13 cellular contexts compared by ENCODE assay signal in the genomic region with DNA sequence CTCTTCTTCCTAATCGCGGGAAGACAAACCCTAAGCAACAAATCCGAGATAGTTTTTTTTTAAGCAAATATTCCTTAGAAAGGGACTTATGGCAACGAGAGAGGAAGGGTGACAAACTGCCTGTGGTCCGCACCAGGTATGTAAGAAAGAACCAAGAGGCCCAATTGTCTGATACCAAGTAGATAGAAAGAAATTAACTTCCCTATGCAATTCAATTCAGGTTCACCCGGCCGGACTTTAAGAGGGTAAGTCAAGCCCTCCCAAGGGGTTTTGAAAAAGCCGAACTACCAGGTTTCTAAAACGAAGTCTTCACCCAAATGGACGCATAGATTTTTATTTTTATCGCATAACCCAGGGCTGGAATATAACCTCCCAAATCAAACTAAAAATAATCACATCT. TPM values are rescaled to one million over a fixed set of nuclear protein-coding genes. Genes with fewer than 3 reads are reported as not detected.
DNase-seq lines count a peak whose midpoint lies in the region; ATAC-seq and TF ChIP-seq lines count a peak whose summit lies in the region.
"Had no signal": no experiment of that assay in that cellular context is flagged by ENCODE, and none has a peak within 500 bp of the region (broad histone marks: within the 10 kb centered on the region; RNA-seq: fewer than 3 reads in every experiment).

No MANE protein-coding gene starts in this region.

- no peaks in the 10 kb centered on the region for H3K9me3 ChIP-seq in heart left ventricle
- H3K9me3 ChIP-seq in esophagus squamous epithelium, result peaks cover 0 to 12% (median 6%) of the 10 kb centered on the region in 3 donors
- H3K9me3 ChIP-seq: A549, pancreas had no signal

- peak overlapping the region in 9 of 12 donors; percentile 35 to 51 (median 46) for H3K4me3 ChIP-seq in heart left ventricle
- H3K4me3 ChIP-seq in esophagus squamous epithelium, result peak overlapping the region in 3 of 4 donors; percentile 41 to 62 (median 41)
- peak overlapping the region; percentile 48 for H3K4me3 ChIP-seq in urinary bladder (ENCODE audit: low read depth, low read length)
- H3K4me3 ChIP-seq: A549 had no signal

- H3K36me3 ChIP-seq in heart left ventricle (peaks cover 0 to 5% (median 0%) of the 10 kb centered on the region in 9 donors), esophagus squamous epithelium (peaks cover 0 to 29% (median 15%) of the 10 kb centered on the region in 3 donors), urinary bladder (ENCODE audit: insufficient read depth) (no peaks in the 10 kb centered on the region)

- H3K27me3 ChIP-seq in heart left ventricle, result peaks cover 0 to 6% (median 0%) of the 10 kb centered on the region in 9 donors
- no peaks in the 10 kb centered on the region for H3K27me3 ChIP-seq in esophagus squamous epithelium
- H3K27me3 ChIP-seq: pancreas had no signal

- no peaks in the 10 kb centered on the region for H3K9me3 Mint-ChIP-seq in neural crest cell
- H3K9me3 Mint-ChIP-seq: central memory CD8-positive, alpha-beta T cell had no signal

- no peak overlapping the region for H3K27ac Mint-ChIP-seq in neural crest cell (ENCODE audit: unreplicated experiment)

- peak overlapping the region; percentile 85 for H3K4me3 Mint-ChIP-seq in neural crest cell
- H3K4me3 Mint-ChIP-seq: central memory CD8-positive, alpha-beta T cell had no signal

- H3K27ac ChIP-seq in heart left ventricle, result peak overlapping the region in 1 of 12 donors; percentile 90
- H3K27ac ChIP-seq in esophagus squamous epithelium, result peak overlapping the region in 3 of 4 donors; percentile 72 to 78 (median 72)
- H3K27ac ChIP-seq in urinary bladder (ENCODE audit: low read depth), result no peak overlapping the region
- H3K27ac ChIP-seq in substantia nigra (ENCODE audit: low read depth, low read length, poor library complexity, severe bottlenecking), result no peak overlapping the region
- H3K27ac ChIP-seq: A549, pancreas had no signal

- intact Hi-C loops in heart left ventricle (cut with DNase I) (no loop called here), left cardiac atrium (cut with DNase I) (no loop called here), esophagus squamous epithelium (cut with DNase I) (no loop called here)

- ATAC-seq in heart left ventricle, result no peak
- ATAC-seq in left cardiac atrium, result no peak
- ATAC-seq: A549 had no signal

- H3K27me3 Mint-ChIP-seq in neural crest cell (ENCODE audit: low read depth), result peaks cover 77% of the 10 kb centered on the region
- H3K27me3 Mint-ChIP-seq: central memory CD8-positive, alpha-beta T cell had no signal

- H3K4me1 Mint-ChIP-seq in neural crest cell, result peaks cover 49% of the 10 kb centered on the region

- no peak for DNase-seq in heart left ventricle
- DNase-seq in left cardiac atrium, result no peak
- DNase-seq in esophagus squamous epithelium (lab: John Stamatoyannopoulos, UW), result no peak
- DNase-seq in neural crest cell (ENCODE audit: low read depth, low spot score), result no peak
- no peak for DNase-seq in RPMI8226
- no peak for DNase-seq in activated effector memory CD4-positive, alpha-beta T cell treated with anti-CD3 and anti-CD28 coated beads, Interleukin-2, amount 50 U/mL, for 16 hours
- no peak for DNase-seq in substantia nigra (lab: John Stamatoyannopoulos, UW)
- DNase-seq: DMS53, kidney glomerular epithelial cell had no signal

- TF ChIP-seq CTCF in heart left ventricle (IDR thresholded peaks at IDR 0.05) (no peak), esophagus squamous epithelium (IDR thresholded peaks at IDR 0.05) (no peak), neural crest cell (conservative IDR thresholded peaks at IDR 0.05) (no peak)

- 72 to 79% (median 75%) methylated on average over 11 of the region's 11 CpGs for WGBS in heart left ventricle, 4 donors
- WGBS in esophagus squamous epithelium, 2 donors, result 78 to 85% methylated on average over 11 of the region's 11 CpGs
- WGBS in urinary bladder, result 69% methylated on average over 11 of the region's 11 CpGs

- TF ChIP-seq POLR2A in heart left ventricle (IDR thresholded peaks at IDR 0.05) (no peak), esophagus squamous epithelium (IDR thresholded peaks at IDR 0.05) (no peak)

- H3K36me3 Mint-ChIP-seq in neural crest cell (ENCODE audit: low read depth), result no peaks in the 10 kb centered on the region

- peaks cover 0 to 14% (median 0%) of the 10 kb centered on the region in 12 donors for H3K4me1 ChIP-seq in heart left ventricle
- no peaks in the 10 kb centered on the region for H3K4me1 ChIP-seq in esophagus squamous epithelium
- peaks cover 2% of the 10 kb centered on the region for H3K4me1 ChIP-seq in urinary bladder (ENCODE audit: insufficient read depth)

RNA-seq across cellular contexts. Expression of a gene that starts 1.7 kb away (rescaled TPM):
- total RNA-seq in heart left ventricle (under 1 TPM in 5 of 9 donors, not detected in 4; 0.10 to 0.45 (median 0.22) TPM), left cardiac atrium (1 to 10 TPM; 1.0 to 9.6 TPM), esophagus squamous epithelium (1 to 10 TPM in 1 of 4 donors, under 1 TPM in 3; 0.23 to 3.1 (median 0.73) TPM), neural crest cell (3.3 and 3.5 TPM in 2 replicates), urinary bladder (1.5 TPM)
- polyA plus RNA-seq in heart left ventricle (under 1 TPM in 1 of 2 donors, not detected in 1; 0.06 TPM), urinary bladder (0.54 TPM)
- polyA plus RNA-seq: A549 had no signal

Comparison
In these comparisons a context has a peak if more than half of its experiments do, and no peak if none do; other contexts are left out.
1. H3K27ac ChIP-seq: peak in esophagus squamous epithelium (3 of 4); none in urinary bladder (single experiment) and substantia nigra (single experiment).
2. Peak in every context shown above with its lines, with median percentiles within 50 percentile points of each other: H3K4me3 ChIP-seq.